11 cellular contexts compared by ENCODE assay signal in genomic region chr11:44680982-44681597, GRCh38. TPM values are rescaled to one million over a fixed set of nuclear protein-coding genes. Genes with fewer than 3 reads are reported as not detected.
DNase-seq lines count a peak whose midpoint lies in the region; ATAC-seq and TF ChIP-seq lines count a peak whose summit lies in the region.
"Had no signal": no experiment of that assay in that cellular context is flagged by ENCODE, and none has a peak within 500 bp of the region (broad histone marks: within the 10 kb centered on the region; RNA-seq: fewer than 3 reads in every experiment).

No MANE protein-coding gene starts in this region.

- no peaks in the 10 kb centered on the region for H3K27me3 ChIP-seq in breast epithelium
- H3K27me3 ChIP-seq in upper lobe of right lung = no peaks in the 10 kb centered on the region
- H3K27me3 ChIP-seq in body of pancreas = no peaks in the 10 kb centered on the region

- TF ChIP-seq CTCF in MCF 10A (IDR thresholded peaks at IDR 0.05; ENCODE audit: unreplicated experiment) (no peak), breast epithelium (IDR thresholded peaks at IDR 0.05) (no peak), upper lobe of right lung (IDR thresholded peaks at IDR 0.05) (no peak), body of pancreas (IDR thresholded peaks at IDR 0.05) (no peak)

- no peak overlapping the region for H3K4me3 ChIP-seq in breast epithelium
- no peak overlapping the region for H3K4me3 ChIP-seq in upper lobe of right lung
- H3K4me3 ChIP-seq in body of pancreas = no peak overlapping the region
- H3K4me3 ChIP-seq: HAP-1, lower lobe of right lung had no signal

- H3K9me3 ChIP-seq in breast epithelium = no peaks in the 10 kb centered on the region
- H3K9me3 ChIP-seq in upper lobe of right lung = no peaks in the 10 kb centered on the region
- H3K9me3 ChIP-seq in body of pancreas = no peaks in the 10 kb centered on the region
- H3K9me3 ChIP-seq: HAP-1, lower lobe of right lung had no signal

- peaks cover 10% of the 10 kb centered on the region for H3K4me1 Mint-ChIP-seq in MCF 10A (ENCODE audit: insufficient read depth, unreplicated experiment)
- H3K4me1 Mint-ChIP-seq in activated T-cell treated with anti-CD3 and anti-CD28 coated beads, Interleukin-2, amount 50 U/mL, for 72 hours (ENCODE audit: low read depth) = peaks cover 27% of the 10 kb centered on the region

- peak; percentile 74 for DNase-seq in MCF 10A (ENCODE audit: unreplicated experiment)
- no peak for DNase-seq in breast epithelium (ENCODE audit: low spot score in 2 of 2)
- DNase-seq in activated T-cell treated with anti-CD3 and anti-CD28 coated beads, Interleukin-2, amount 50 U/mL, for 72 hours = peak; percentile 29 to 50
- peak; percentile 10 for DNase-seq in iris pigment epithelial cell (ENCODE audit: low read depth)
- no peak for DNase-seq in upper lobe of right lung
- DNase-seq in body of pancreas = no peak
- no peak for DNase-seq in effector CD4-positive, alpha-beta T cell
- DNase-seq in NCI-H748 treated with DMSO at 0.1 percent for 48 hours (lab: John Stamatoyannopoulos, UW) = no peak
- DNase-seq: lower lobe of right lung, NCI-H774 had no signal

- no peaks in the 10 kb centered on the region for H3K36me3 ChIP-seq in breast epithelium
- H3K36me3 ChIP-seq in upper lobe of right lung = no peaks in the 10 kb centered on the region
- no peaks in the 10 kb centered on the region for H3K36me3 ChIP-seq in body of pancreas (replicated peaks in 1 of 2; ENCODE audit: insufficient read depth in 1 of 2, low read depth in 2 of 2)
- H3K36me3 ChIP-seq: HAP-1, lower lobe of right lung had no signal

- BruUV-seq in MCF 10A (replicated peaks; lab: Mats Ljungman, UMichigan) = no TSS peak

- H3K4me1 ChIP-seq in breast epithelium (no peaks in the 10 kb centered on the region), upper lobe of right lung (no peaks in the 10 kb centered on the region), body of pancreas (no peaks in the 10 kb centered on the region)
- H3K4me1 ChIP-seq: HAP-1, lower lobe of right lung had no signal

- no peaks in the 10 kb centered on the region for H3K36me3 Mint-ChIP-seq in MCF 10A (ENCODE audit: insufficient read depth, unreplicated experiment)
- no peaks in the 10 kb centered on the region for H3K36me3 Mint-ChIP-seq in activated T-cell treated with anti-CD3 and anti-CD28 coated beads, Interleukin-2, amount 50 U/mL, for 72 hours (ENCODE audit: insufficient read depth in 2 of 2)

- no peak overlapping the region for H3K27ac ChIP-seq in breast epithelium
- H3K27ac ChIP-seq in upper lobe of right lung = no peak overlapping the region
- H3K27ac ChIP-seq in body of pancreas = no peak overlapping the region
- H3K27ac ChIP-seq: lower lobe of right lung had no signal

- POLR2A ChIA-PET in MCF 10A (lab: Yijun Ruan, JAX) = no interaction called here

- 65 to 77% methylated on average over 9 of the region's 9 CpGs for WGBS in body of pancreas, 2 donors

- no peak overlapping the region for H3K4me3 Mint-ChIP-seq in MCF 10A (ENCODE audit: unreplicated experiment)
- H3K4me3 Mint-ChIP-seq in activated T-cell treated with anti-CD3 and anti-CD28 coated beads, Interleukin-2, amount 50 U/mL, for 72 hours = peak overlapping the region; percentile 34 to 48

- intact Hi-C loops in MCF 10A (cut with micrococcal nuclease) (no loop called here), breast epithelium (cut with DNase I; ENCODE audit: low total_unique reads) (no loop called here), upper lobe of right lung (cut with DNase I) (no loop called here), body of pancreas (cut with DNase I) (no loop called here)

- peak; percentile 67 to 85 for ATAC-seq in activated T-cell treated with anti-CD3 and anti-CD28 coated beads, Interleukin-2, amount 50 U/mL, for 72 hours (replicated peaks in 1 of 2)
- ATAC-seq in upper lobe of right lung (peak; percentile 25), body of pancreas (no peak)

- no peak overlapping the region for H3K27ac Mint-ChIP-seq in MCF 10A (ENCODE audit: low read depth, unreplicated experiment)
- peak overlapping the region; percentile 26 for H3K27ac Mint-ChIP-seq in activated T-cell treated with anti-CD3 and anti-CD28 coated beads, Interleukin-2, amount 50 U/mL, for 72 hours

- H3K27me3 Mint-ChIP-seq in MCF 10A (ENCODE audit: insufficient read depth, unreplicated experiment) = peaks cover 2% of the 10 kb centered on the region
- H3K27me3 Mint-ChIP-seq in activated T-cell treated with anti-CD3 and anti-CD28 coated beads, Interleukin-2, amount 50 U/mL, for 72 hours (ENCODE audit: low read depth) = no peaks in the 10 kb centered on the region

- TF ChIP-seq POLR2A in breast epithelium (IDR thresholded peaks at IDR 0.05) = no peak
- TF ChIP-seq POLR2A in body of pancreas (IDR thresholded peaks at IDR 0.05) = no peak

- H3K9me3 Mint-ChIP-seq in MCF 10A (ENCODE audit: unreplicated experiment) = no peaks in the 10 kb centered on the region
- H3K9me3 Mint-ChIP-seq in activated T-cell treated with anti-CD3 and anti-CD28 coated beads, Interleukin-2, amount 50 U/mL, for 72 hours = no peaks in the 10 kb centered on the region

- CTCF ChIA-PET in MCF 10A (lab: Yijun Ruan, JAX) = no interaction called here

RNA-seq across cellular contexts. Expression of gene TSPAN18, which starts 45.7 kb away (rescaled TPM):
- 0.47 and 0.77 TPM in 2 replicates for total RNA-seq in MCF 10A (2022)
- total RNA-seq in breast epithelium = 1 to 10 TPM; 1.0 to 2.0 (median 1.8) TPM
- 1 to 10 TPM; 1.3 to 1.8 TPM for total RNA-seq in activated T-cell treated with anti-CD3 and anti-CD28 coated beads, Interleukin-2, amount 50 U/mL, for 72 hours
- total RNA-seq in upper lobe of right lung = 46.4 TPM
- 1 to 10 TPM; 2.1 to 3.0 TPM for total RNA-seq in body of pancreas

Comparison
In these comparisons a context has a peak if more than half of its experiments do, and no peak if none do; other contexts are left out.
1. DNase-seq: peak in MCF 10A (single experiment), activated T-cell treated with anti-CD3 and anti-CD28 coated beads, Interleukin-2, amount 50 U/mL, for 72 hours (2 of 2) and iris pigment epithelial cell (single experiment); none in breast epithelium (0 of 2), upper lobe of right lung (single experiment), body of pancreas (0 of 4), effector CD4-positive, alpha-beta T cell (single experiment) and NCI-H748 treated with DMSO at 0.1 percent for 48 hours (single experiment).
2. RNA of gene TSPAN18, which starts 45.7 kb away (total RNA-seq): 46.4 TPM in upper lobe of right lung (single experiment); 2.1 to 3.0 TPM in body of pancreas, 1.0 to 2.0 TPM in breast epithelium, 1.3 to 1.8 TPM in activated T-cell treated with anti-CD3 and anti-CD28 coated beads, Interleukin-2, amount 50 U/mL, for 72 hours and 0.47 to 0.77 TPM in MCF 10A; every median in the first group is over 10 times any median in the second.